20 cellular contexts compared by ENCODE assay signal in the genomic region with DNA sequence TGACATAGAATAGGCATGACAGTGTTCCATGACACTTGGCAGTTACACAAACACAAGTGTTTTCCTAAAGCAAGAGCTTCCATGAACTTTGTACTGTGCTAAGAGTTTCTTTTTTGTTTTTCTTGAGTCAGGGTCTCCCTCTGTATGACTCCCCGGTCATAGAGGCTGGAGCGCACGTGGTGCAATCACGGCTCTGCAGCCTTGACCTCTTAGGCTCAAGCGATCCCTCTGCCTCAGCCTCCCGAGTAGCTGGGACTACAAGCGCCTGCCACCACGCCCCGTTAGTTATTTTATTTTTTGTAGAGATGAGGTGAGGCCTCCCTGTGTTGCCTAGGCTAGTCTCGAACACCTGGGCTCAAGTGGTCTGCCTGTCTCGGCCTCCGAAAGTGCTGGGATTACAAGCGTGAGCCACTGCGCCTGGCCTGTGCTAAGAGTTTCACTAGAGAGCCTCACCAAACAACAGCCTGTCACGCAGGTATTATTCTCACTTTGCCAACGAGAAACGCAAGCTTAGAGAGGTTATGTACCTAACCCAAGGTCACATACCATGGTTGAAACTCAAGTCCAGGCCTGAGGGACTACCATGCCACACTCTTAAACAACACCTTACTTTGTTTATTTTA.
"Had no signal": no experiment of that assay in that cellular context is flagged by ENCODE, and none has a peak within 500 bp of the region (broad histone marks: within the 10 kb centered on the region; RNA-seq: fewer than 3 reads in every experiment).

No MANE protein-coding gene starts in this region.

- H3K4me3 ChIP-seq: psoas muscle, sigmoid colon had no signal

- H3K4me1 Mint-ChIP-seq: activated CD4-positive, alpha-beta T cell treated with anti-CD3 and anti-CD28 coated beads, Interleukin-2, amount 10 ng/mL, durations not matched to agents 7 days and 5 days had no signal

- DNase-seq: activated CD4-positive, alpha-beta T cell treated with anti-CD3 and anti-CD28 coated beads, Interleukin-2, amount 10 ng/mL, durations not matched to agents 7 days and 5 days; activated CD4-positive, CD25-positive, alpha-beta regulatory T cell; activated effector memory CD4-positive, alpha-beta T cell treated with anti-CD3 and anti-CD28 coated beads, Interleukin-2, amount 50 U/mL, for 16 hours; activated T-cell treated with anti-CD3 and anti-CD28 coated beads, Interleukin-2, amount 50 U/mL, for 1 hour; amniotic stem cell; cerebellar nuclear complex; effector memory CD8-positive, alpha-beta T cell; erythroblast; left colon; psoas muscle; sigmoid colon; stimulated activated CD4-positive, alpha-beta T cell treated with anti-CD3 and anti-CD28 coated beads, Interleukin-12 subunit alpha, Interleukin-12 subunit beta, amount 100 ng/mL, for 4 hours; stimulated activated naive CD4-positive, alpha-beta T cell; T-helper 2 cell had no signal

- H3K9me3 Mint-ChIP-seq: brain; effector memory CD8-positive, alpha-beta T cell; memory B cell; nephron; type B pancreatic cell had no signal

- H3K4me3 Mint-ChIP-seq: activated CD4-positive, alpha-beta T cell treated with anti-CD3 and anti-CD28 coated beads, Interleukin-2, amount 10 ng/mL, durations not matched to agents 7 days and 5 days; brain; dendritic cell treated with granulocyte-macrophage colony-stimulating factor and Interleukin-4, amounts not matched to agents 40 ng/mL and 50 ng/mL, for 4 days; effector memory CD8-positive, alpha-beta T cell; memory B cell; nephron; type B pancreatic cell had no signal

- H3K27me3 Mint-ChIP-seq: activated CD4-positive, alpha-beta T cell treated with anti-CD3 and anti-CD28 coated beads, Interleukin-2, amount 10 ng/mL, durations not matched to agents 7 days and 5 days; brain; dendritic cell treated with granulocyte-macrophage colony-stimulating factor and Interleukin-4, amounts not matched to agents 40 ng/mL and 50 ng/mL, for 4 days; effector memory CD8-positive, alpha-beta T cell; memory B cell; type B pancreatic cell had no signal

- H3K27me3 ChIP-seq: sigmoid colon had no signal

- ATAC-seq: activated naive CD4-positive, alpha-beta T cell treated with anti-CD3 and anti-CD28 coated beads, Interleukin-2, amount 50 U/mL, for 72 hours; effector memory CD8-positive, alpha-beta T cell; left colon; psoas muscle had no signal

- H3K9me3 ChIP-seq: psoas muscle, sigmoid colon had no signal

- H3K27ac ChIP-seq: psoas muscle had no signal

- H3K36me3 ChIP-seq: sigmoid colon had no signal

- H3K27ac Mint-ChIP-seq: activated CD4-positive, alpha-beta T cell treated with anti-CD3 and anti-CD28 coated beads, Interleukin-2, amount 10 ng/mL, durations not matched to agents 7 days and 5 days; activated naive CD4-positive, alpha-beta T cell treated with anti-CD3 and anti-CD28 coated beads, Interleukin-2, amount 50 U/mL, for 72 hours; brain; dendritic cell treated with granulocyte-macrophage colony-stimulating factor and Interleukin-4, amounts not matched to agents 40 ng/mL and 50 ng/mL, for 4 days; memory B cell; nephron; type B pancreatic cell had no signal
